8 cellular contexts compared by ENCODE assay signal in the genomic region with DNA sequence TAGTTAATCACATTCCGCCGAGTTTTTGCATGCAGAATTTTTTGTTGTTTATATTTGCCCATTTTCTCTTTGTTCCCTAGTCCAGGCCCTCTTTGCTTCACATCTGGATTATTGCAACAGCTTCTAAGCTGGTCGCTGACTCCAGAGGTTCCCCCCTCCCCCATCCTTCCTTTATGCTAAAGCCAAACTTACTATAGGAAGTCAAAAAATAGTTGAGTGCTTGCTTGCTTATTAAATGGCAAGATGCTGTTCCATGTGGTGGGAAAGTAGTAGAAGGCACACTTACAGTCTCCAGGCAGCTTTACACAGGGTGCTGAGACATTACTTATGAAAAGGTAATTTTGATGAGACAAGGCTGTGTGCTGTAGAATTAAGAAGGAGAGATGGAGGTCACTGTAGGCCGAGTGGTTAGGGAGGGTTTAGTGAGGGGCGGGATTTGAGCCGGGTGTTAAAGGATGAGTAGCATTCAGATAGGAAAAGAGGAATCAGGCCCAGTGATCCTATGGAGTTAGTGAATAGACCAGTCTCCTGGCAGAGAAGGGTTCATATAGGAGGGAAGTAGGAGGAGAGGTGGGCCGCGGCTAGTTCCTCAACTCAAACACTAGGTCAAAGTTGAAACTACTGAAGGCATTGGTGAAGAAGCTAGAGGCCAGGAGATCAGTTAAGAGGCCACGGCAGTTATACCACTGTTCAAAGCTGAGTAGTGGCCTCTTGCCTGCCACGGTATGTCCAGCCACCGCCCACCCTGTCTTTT. TPM values are rescaled to one million over a fixed set of nuclear protein-coding genes. Genes with fewer than 3 reads are reported as not detected.
A peak's percentile ranks its signal among the peaks of the same experiment; 100 is the strongest.
DNase-seq lines count a peak whose midpoint lies in the region; ATAC-seq and TF ChIP-seq lines count a peak whose summit lies in the region.

No MANE protein-coding gene starts in this region.

- H3K4me1 ChIP-seq in cardiac muscle cell (ENCODE audit: low read depth) (peaks cover 17% of the 10 kb centered on the region), smooth muscle cell (ENCODE audit: low read depth) (peaks cover 16% of the 10 kb centered on the region)

- ATAC-seq in GM18909 (IDR thresholded peaks at IDR 0.05; ENCODE audit: poor library complexity, unreplicated experiment), result no peak

- no peaks in the 10 kb centered on the region for H3F3A ChIP-seq in smooth muscle cell (ENCODE audit: low read depth)

- no peaks in the 10 kb centered on the region for H3K27me3 ChIP-seq in cardiac muscle cell
- peaks cover 15% of the 10 kb centered on the region for H3K27me3 ChIP-seq in smooth muscle cell (ENCODE audit: low read depth)

- H3K27ac ChIP-seq in VCaP, result peak overlapping the region; percentile 95
- peak overlapping the region; percentile 95 for H3K27ac ChIP-seq in cardiac muscle cell
- peak overlapping the region; percentile 44 for H3K27ac ChIP-seq in smooth muscle cell (ENCODE audit: low read depth)

- 36% methylated on average over 11 of the region's 11 CpGs for WGBS in smooth muscle cell (ENCODE audit: low lambda C conversion rate)

- peaks cover 61% of the 10 kb centered on the region for H3K79me2 ChIP-seq in smooth muscle cell (ENCODE audit: low read depth)

- DNase-seq in SIG-M5 treated with dmso at 0.1 percent for 504 hours (lab: John Stamatoyannopoulos, UW; ENCODE audit: unreplicated experiment) (peak; percentile 70), SIG-M5 (lab: John Stamatoyannopoulos, UW) (no peak), cardiac muscle cell (ENCODE audit: low read depth in 1 of 2, low spot score in 1 of 2) (peak in 1 of 2 donors; percentile 70), smooth muscle cell (lab: John Stamatoyannopoulos, UW; ENCODE audit: unreplicated experiment) (no peak), SW 1271 (lab: John Stamatoyannopoulos, UW) (no peak), COLO668 (lab: John Stamatoyannopoulos, UW; ENCODE audit: unreplicated experiment) (no peak)

- peak overlapping the region; percentile 99 for H3K4me3 ChIP-seq in cardiac muscle cell
- H3K4me3 ChIP-seq in smooth muscle cell, result peak overlapping the region; percentile 92

- H4K20me1 ChIP-seq in smooth muscle cell (ENCODE audit: low read depth), result peaks cover 53% of the 10 kb centered on the region

- peak overlapping the region; percentile 84 for H3K4me2 ChIP-seq in smooth muscle cell

- no peak overlapping the region for H2AFZ ChIP-seq in smooth muscle cell (ENCODE audit: low read depth)

- TF ChIP-seq CTCF in VCaP (conservative IDR thresholded peaks at IDR 0.05), result no peak
- TF ChIP-seq CTCF in cardiac muscle cell (IDR thresholded peaks at IDR 0.05; ENCODE audit: low read depth, low read length), result no peak
- no peak for TF ChIP-seq CTCF in smooth muscle cell (IDR thresholded peaks at IDR 0.05; ENCODE audit: borderline replicate concordance, insufficient read depth, poor library complexity, severe bottlenecking)

- no peaks in the 10 kb centered on the region for H3K9me3 ChIP-seq in cardiac muscle cell (ENCODE audit: low read depth)
- H3K9me3 ChIP-seq in smooth muscle cell (replicated peaks; ENCODE audit: low read depth), result no peaks in the 10 kb centered on the region

- peak overlapping the region; percentile 83 for H3K9ac ChIP-seq in smooth muscle cell (ENCODE audit: low read depth)

- H3K36me3 ChIP-seq in cardiac muscle cell (peaks cover 7% of the 10 kb centered on the region), smooth muscle cell (ENCODE audit: low read depth) (no peaks in the 10 kb centered on the region)

RNA-seq across cellular contexts. Expression of a gene that starts 1.4 kb away (rescaled TPM):
- 10.9 and 13.0 TPM in 2 replicates for total RNA-seq in cardiac muscle cell
- 4.9 and 8.8 TPM in 2 replicates for polyA plus RNA-seq in cardiac muscle cell
- 17.8 and 20.1 TPM in 2 replicates for total RNA-seq in smooth muscle cell
- 4.7 and 6.3 TPM in 2 replicates for polyA plus RNA-seq in smooth muscle cell

RNA-seq across cellular contexts. Expression of a gene that starts 52.7 kb away (rescaled TPM):
- total RNA-seq in cardiac muscle cell (16.1 and 18.1 TPM in 2 replicates), smooth muscle cell (4.0 and 4.4 TPM in 2 replicates)
- polyA plus RNA-seq in cardiac muscle cell (14.1 and 15.7 TPM in 2 replicates), smooth muscle cell (2.1 and 2.3 TPM in 2 replicates)

RNA-seq across cellular contexts. Expression of a gene that starts 57.0 kb away (rescaled TPM):
- 12.5 and 18.6 TPM in 2 replicates for total RNA-seq in cardiac muscle cell
- 17.6 and 38.3 TPM in 2 replicates for polyA plus RNA-seq in cardiac muscle cell
- 12.3 and 13.3 TPM in 2 replicates for total RNA-seq in smooth muscle cell
- 10.8 and 11.5 TPM in 2 replicates for polyA plus RNA-seq in smooth muscle cell

Comparison
In these comparisons a context has a peak if more than half of its experiments do, and no peak if none do; other contexts are left out.
1. H3K27ac ChIP-seq: peak in every context shown above with its lines; median percentile 95 in VCaP; 95 in cardiac muscle cell; 44 in smooth muscle cell.